Comparison of ENCODE assay signal across 8 cellular contexts in genomic region chr10:15859531-15859864, GRCh38. TPM values are rescaled to one million over a fixed set of nuclear protein-coding genes. Genes with fewer than 3 reads are reported as not detected.
A peak's percentile ranks its signal among the peaks of the same experiment; 100 is the strongest.
DNase-seq lines count a peak whose midpoint lies in the region; ATAC-seq, FAIRE-seq and TF ChIP-seq lines count a peak whose summit lies in the region.

No MANE protein-coding gene starts in this region.

- peak overlapping the region; percentile 92; the same call in 1 of the 2 replicates for H2AFZ ChIP-seq in PC-3 (ENCODE audit: low read length)

- no peaks in the 10 kb centered on the region; the same call in 1 of the 2 replicates for H4K20me1 ChIP-seq in PC-3 (ENCODE audit: low read length)

- H3K9ac ChIP-seq in PC-3 (ENCODE audit: low read length) = peak overlapping the region; percentile 86

- peak overlapping the region; percentile 95 for H3K4me3 Mint-ChIP-seq in Calu3 (ENCODE audit: low read depth, unreplicated experiment)

- CTCF ChIA-PET in Calu3 (lab: Charles Lee) = no interaction called here
- CTCF ChIA-PET in PC-3 (lab: Charles Lee) = no interaction called here

- peaks cover 33% of the 10 kb centered on the region for H3K4me1 ChIP-seq in PC-3 (ENCODE audit: insufficient read depth, low read length)
- peaks cover 0 to 19% (median 16%) of the 10 kb centered on the region in 3 donors for H3K4me1 ChIP-seq in pancreas

- WGBS in pancreas, 2 donors = 4 to 6% methylated on average over 7 of the region's 7 CpGs

- no peaks in the 10 kb centered on the region for H3F3A ChIP-seq in PC-3 (ENCODE audit: low read length, unreplicated experiment)

- H3K27ac Mint-ChIP-seq in Calu3 (ENCODE audit: unreplicated experiment) = peak overlapping the region; percentile 72

- H3K9me3 ChIP-seq in PC-3 (ENCODE audit: low read length) (no peaks in the 10 kb centered on the region), pancreas (no peaks in the 10 kb centered on the region)

- H3K27me3 Mint-ChIP-seq in Calu3 (ENCODE audit: unreplicated experiment) = peaks cover 5% of the 10 kb centered on the region

- peaks cover 45% of the 10 kb centered on the region for H3K79me2 ChIP-seq in PC-3 (ENCODE audit: low read length)

- H3K4me3 ChIP-seq in PC-3 (ENCODE audit: low read length) = peak overlapping the region; percentile 97
- peak overlapping the region; percentile 90 for H3K4me3 ChIP-seq in epithelial cell of proximal tubule (ENCODE audit: low read depth, low read length)
- peak overlapping the region; percentile 63 to 85 (median 74) for H3K4me3 ChIP-seq in pancreas

- no peaks in the 10 kb centered on the region for H3K9me3 Mint-ChIP-seq in Calu3 (ENCODE audit: low read depth, unreplicated experiment)

- H3K27me3 ChIP-seq in PC-3 (ENCODE audit: low read length) (no peaks in the 10 kb centered on the region), pancreas (peaks cover 0 to 15% (median 0%) of the 10 kb centered on the region in 4 donors)

- H3K27ac ChIP-seq in PC-3 (ENCODE audit: low read length) (peak overlapping the region; percentile 66), pancreas (peak overlapping the region in 1 of 4 donors; percentile 60)

- peaks cover 17% of the 10 kb centered on the region for H3K4me1 Mint-ChIP-seq in Calu3 (ENCODE audit: low read depth, unreplicated experiment)

- H3K36me3 Mint-ChIP-seq in Calu3 (ENCODE audit: insufficient read depth, unreplicated experiment) = peaks cover 12% of the 10 kb centered on the region

- intact Hi-C loops in Calu3 (cut with micrococcal nuclease; ENCODE audit: unreplicated experiment) = no loop called here
- intact Hi-C loops in PC-3 (cut with micrococcal nuclease) = no loop called here
- intact Hi-C loops in pancreas (cut with DNase I) = no loop called here

- FAIRE-seq in pancreas (lab: Jason Lieb, UNC) = no peak

- ATAC-seq in PC-3 = peak; percentile 5
- no peak for ATAC-seq in pancreas

- peak overlapping the region; percentile 88 for H3K4me2 ChIP-seq in PC-3 (ENCODE audit: low read length)

- no peaks in the 10 kb centered on the region for H3K9me2 ChIP-seq in PC-3 (replicated peaks; ENCODE audit: low read length)

- POLR2A ChIA-PET in PC-3 (lab: Charles Lee; ENCODE audit: unreplicated experiment) = interaction anchor here (0.6 kb wide), 1 partner anchor 114 kb away, joined by 3 read pairs; no protein-coding TSS in a partner anchor

- BruUV-seq in Calu3 (replicated peaks; lab: Mats Ljungman, UMichigan) = no TSS peak
- BruUV-seq in PC-3 (replicated peaks; lab: Mats Ljungman, UMichigan) = no TSS peak

- no peaks in the 10 kb centered on the region for H3K36me3 ChIP-seq in PC-3 (ENCODE audit: low read depth, low read length)
- no peaks in the 10 kb centered on the region for H3K36me3 ChIP-seq in pancreas

- no peak for DNase-seq in Calu3
- DNase-seq in PC-3 = no peak
- DNase-seq in epithelial cell of proximal tubule (ENCODE audit: low read depth) = no peak
- DNase-seq in pancreas = no peak
- DNase-seq in iPS-NIHi7 (ENCODE audit: extremely low spot score) = no peak
- DNase-seq in mucosa of gallbladder (ENCODE audit: low spot score) = no peak
- DNase-seq in NOMO-1 (lab: John Stamatoyannopoulos, UW; ENCODE audit: unreplicated experiment in 2 of 2) = no peak
- DNase-seq in NCI-H82 (lab: John Stamatoyannopoulos, UW) = no peak

- no peak for TF ChIP-seq CTCF in Calu3 (IDR thresholded peaks at IDR 0.05; ENCODE audit: unreplicated experiment)
- no peak for TF ChIP-seq CTCF in PC-3 (conservative IDR thresholded peaks at IDR 0.05; ENCODE audit: low read depth, low read length)
- TF ChIP-seq CTCF in epithelial cell of proximal tubule (conservative IDR thresholded peaks at IDR 0.05; ENCODE audit: low read depth, low read length) = no peak
- TF ChIP-seq CTCF in pancreas (IDR thresholded peaks at IDR 0.05) = no peak

RNA-seq across cellular contexts. Expression of gene MINDY3, which starts 0.8 kb away (rescaled TPM):
- total RNA-seq in Calu3 (2022) (16.5 and 17.8 TPM in 2 replicates), PC-3 (2014; rRNA removed) (9.5 and 9.9 TPM in 2 replicates), epithelial cell of proximal tubule (15.5 and 20.5 TPM in 2 replicates), pancreas (10 to 100 TPM in 3 of 6 donors, 1 to 10 TPM in 3; 6.9 to 12.7 (median 10.8) TPM), mucosa of gallbladder (20.4 TPM)
- polyA plus RNA-seq in pancreas = 10 to 100 TPM; 11.3 to 14.6 TPM
